18 cellular contexts compared by ENCODE assay signal in genomic region chrX:151806967-151807540, GRCh38.
DNase-seq lines count a peak whose midpoint lies in the region; ATAC-seq, FAIRE-seq and TF ChIP-seq lines count a peak whose summit lies in the region.
"Had no signal": no experiment of that assay in that cellular context is flagged by ENCODE, and none has a peak within 500 bp of the region (broad histone marks: within the 10 kb centered on the region; RNA-seq: fewer than 3 reads in every experiment).

No MANE protein-coding gene starts in this region.

- H3K36me3 ChIP-seq in right atrium auricular region (no peaks in the 10 kb centered on the region), left ventricle myocardium inferior (no peaks in the 10 kb centered on the region), astrocyte (ENCODE audit: insufficient read depth, low read length) (no peaks in the 10 kb centered on the region), sigmoid colon (no peaks in the 10 kb centered on the region)
- H3K36me3 ChIP-seq: BLaER1 treated with 17β-estradiol and CSF1 and Interleukin-3, amounts not matched to agents 10 nM and 100 nM had no signal

- H2AFZ ChIP-seq in astrocyte (ENCODE audit: low read depth, low read length): no peak overlapping the region
- H2AFZ ChIP-seq: GM23338 had no signal

- H3K27ac ChIP-seq in right atrium auricular region (no peak overlapping the region), left ventricle myocardium inferior (replicated peaks) (no peak overlapping the region), astrocyte (ENCODE audit: low read depth, low read length) (no peak overlapping the region), foreskin keratinocyte (no peak overlapping the region), sigmoid colon (no peak overlapping the region)
- H3K27ac ChIP-seq: BLaER1 treated with 17β-estradiol and CSF1 and Interleukin-3, amounts not matched to agents 10 nM and 100 nM; HL-60 had no signal

- H3K4me2 ChIP-seq in astrocyte (ENCODE audit: low read length): no peak overlapping the region
- H3K4me2 ChIP-seq: BLaER1 treated with 17β-estradiol and CSF1 and Interleukin-3, amounts not matched to agents 10 nM and 100 nM; GM23338 had no signal

- intact Hi-C loops in left ventricle myocardium inferior (cut with micrococcal nuclease) (no loop called here), sigmoid colon (cut with DNase I) (no loop called here)

- no peak overlapping the region for H3K9ac ChIP-seq in astrocyte (ENCODE audit: low read length)
- H3K9ac ChIP-seq: BLaER1 treated with 17β-estradiol and CSF1 and Interleukin-3, amounts not matched to agents 10 nM and 100 nM had no signal

- H3K4me1 Mint-ChIP-seq in astrocyte (ENCODE audit: low read depth, unreplicated experiment): no peaks in the 10 kb centered on the region
- H3K4me1 Mint-ChIP-seq: B cell had no signal

- TF ChIP-seq EP300 in sigmoid colon (IDR thresholded peaks at IDR 0.05): no peak

- DNase-seq in right atrium auricular region (ENCODE audit: low spot score) (peak; percentile 16), left ventricle myocardium inferior (no peak), astrocyte (ENCODE audit: low read depth) (no peak), foreskin keratinocyte (peak; percentile 50 to 76), NCI-H146 treated with DMSO at 0.1 percent for 48 hours (lab: John Stamatoyannopoulos, UW; ENCODE audit: unreplicated experiment) (no peak), sigmoid colon (no peak), RKO (ENCODE audit: low spot score) (no peak)
- DNase-seq: Calu3; CD8-positive, alpha-beta T cell; HCEC 1CT had no signal

- peaks cover 2% of the 10 kb centered on the region for H3K9me3 Mint-ChIP-seq in astrocyte (ENCODE audit: unreplicated experiment)
- H3K9me3 Mint-ChIP-seq: CD8-positive, alpha-beta T cell; GM23338 had no signal

- H3K27me3 Mint-ChIP-seq in astrocyte (ENCODE audit: low read depth, unreplicated experiment): peaks cover 6% of the 10 kb centered on the region
- H3K27me3 Mint-ChIP-seq: B cell had no signal

- no peak for TF ChIP-seq CTCF in right atrium auricular region (IDR thresholded peaks at IDR 0.05)
- no peak for TF ChIP-seq CTCF in left ventricle myocardium inferior (IDR thresholded peaks at IDR 0.05; ENCODE audit: borderline replicate concordance)
- TF ChIP-seq CTCF in astrocyte (IDR thresholded peaks at IDR 0.05; ENCODE audit: insufficient read depth, low read depth, low read length): no peak
- TF ChIP-seq CTCF in foreskin keratinocyte (conservative IDR thresholded peaks at IDR 0.05): no peak
- TF ChIP-seq CTCF in sigmoid colon (IDR thresholded peaks at IDR 0.05): no peak

- no peaks in the 10 kb centered on the region for H4K20me1 ChIP-seq in astrocyte (ENCODE audit: insufficient read depth, low read length)

- H3K27ac Mint-ChIP-seq in astrocyte (ENCODE audit: unreplicated experiment): no peak overlapping the region
- H3K27ac Mint-ChIP-seq: B cell; CD8-positive, alpha-beta T cell; GM23338 had no signal

- peaks cover 0 to 3% of the 10 kb centered on the region in 2 donors for H3K9me3 ChIP-seq in right atrium auricular region
- H3K9me3 ChIP-seq in left ventricle myocardium inferior (replicated peaks): no peaks in the 10 kb centered on the region
- no peaks in the 10 kb centered on the region for H3K9me3 ChIP-seq in astrocyte (ENCODE audit: insufficient read depth, low read depth, low read length)
- H3K9me3 ChIP-seq in sigmoid colon: no peaks in the 10 kb centered on the region

- no peak overlapping the region for H3K4me3 ChIP-seq in right atrium auricular region
- H3K4me3 ChIP-seq in left ventricle myocardium inferior: no peak overlapping the region
- no peak overlapping the region for H3K4me3 ChIP-seq in astrocyte (ENCODE audit: insufficient read depth, low read depth, low read length)
- H3K4me3 ChIP-seq in sigmoid colon: no peak overlapping the region
- H3K4me3 ChIP-seq: BLaER1 treated with 17β-estradiol and CSF1 and Interleukin-3, amounts not matched to agents 10 nM and 100 nM; GM23338 had no signal

- peak; percentile 34 for FAIRE-seq in astrocyte (lab: Jason Lieb, UNC)
- FAIRE-seq: G401.6, GM12891, GM19239, H54 had no signal

- H3K4me1 ChIP-seq in right atrium auricular region (no peaks in the 10 kb centered on the region), left ventricle myocardium inferior (no peaks in the 10 kb centered on the region), astrocyte (ENCODE audit: insufficient read depth, low read length) (no peaks in the 10 kb centered on the region), foreskin keratinocyte (no peaks in the 10 kb centered on the region), sigmoid colon (no peaks in the 10 kb centered on the region)
- H3K4me1 ChIP-seq: BLaER1 treated with 17β-estradiol and CSF1 and Interleukin-3, amounts not matched to agents 10 nM and 100 nM had no signal

- 83 to 90% methylated on average over 5 of the region's 5 CpGs for WGBS in sigmoid colon, 2 donors

- H3K36me3 Mint-ChIP-seq in astrocyte (ENCODE audit: low read depth, unreplicated experiment): no peaks in the 10 kb centered on the region
- H3K36me3 Mint-ChIP-seq: CD8-positive, alpha-beta T cell had no signal

- H3K79me2 ChIP-seq in astrocyte (ENCODE audit: insufficient read depth, low read length): no peaks in the 10 kb centered on the region

- H3K27me3 ChIP-seq in right atrium auricular region (no peaks in the 10 kb centered on the region), left ventricle myocardium inferior (ENCODE audit: low read depth) (no peaks in the 10 kb centered on the region), astrocyte (ENCODE audit: insufficient read depth, low read length) (no peaks in the 10 kb centered on the region), foreskin keratinocyte (no peaks in the 10 kb centered on the region), sigmoid colon (no peaks in the 10 kb centered on the region)

- TF ChIP-seq POLR2A in sigmoid colon (IDR thresholded peaks at IDR 0.05): no peak

- H3K4me3 Mint-ChIP-seq in astrocyte (ENCODE audit: unreplicated experiment): no peak overlapping the region
- H3K4me3 Mint-ChIP-seq: B cell; CD8-positive, alpha-beta T cell; GM23338 had no signal

- ATAC-seq in foreskin keratinocyte: peak; percentile 75
- ATAC-seq: CD8-positive, alpha-beta T cell; GM23338 had no signal

Comparison
In these comparisons a context has a peak if more than half of its experiments do, and no peak if none do; other contexts are left out.
1. DNase-seq: peak in right atrium auricular region (single experiment) and foreskin keratinocyte (2 of 2); none in left ventricle myocardium inferior (single experiment), astrocyte (single experiment), NCI-H146 treated with DMSO at 0.1 percent for 48 hours (single experiment), sigmoid colon (single experiment) and RKO (single experiment).